In genomic region chr21:23574932-23575331, GRCh38 we compare ENCODE assay signal across 22 cellular contexts.
A peak's percentile ranks its signal among the peaks of the same experiment; 100 is the strongest.
DNase-seq lines count a peak whose midpoint lies in the region; ATAC-seq, FAIRE-seq and TF ChIP-seq lines count a peak whose summit lies in the region.
"Had no signal": no experiment of that assay in that cellular context is flagged by ENCODE, and none has a peak within 500 bp of the region (broad histone marks: within the 10 kb centered on the region; RNA-seq: fewer than 3 reads in every experiment).

No MANE protein-coding gene starts in this region.

- no peak overlapping the region for H2BK20ac ChIP-seq in H9 (ENCODE audit: low read depth, low read length, poor library complexity, severe bottlenecking)

- peaks cover 3 to 7% of the 10 kb centered on the region in 2 experiments; a peak in 3 of 4 replicates for H3K4me1 Mint-ChIP-seq in H9
- H3K4me1 Mint-ChIP-seq: IgD-negative memory B cell had no signal

- no peak overlapping the region for H3K23ac ChIP-seq in H9 (ENCODE audit: insufficient read length, low read depth, low read length)
- no peak overlapping the region for H3K23ac ChIP-seq in mesendoderm (ENCODE audit: low read length)

- H4K8ac ChIP-seq in H9 (replicated peaks; ENCODE audit: insufficient read length, low read depth, low read length) (no peak overlapping the region), mesendoderm (ENCODE audit: low read depth, low read length) (no peak overlapping the region)

- no peaks in the 10 kb centered on the region for H3K23me2 ChIP-seq in H9 (ENCODE audit: insufficient read length, low read depth, low read length, poor library complexity, severe bottlenecking)

- H2AK5ac ChIP-seq in H9 (ENCODE audit: insufficient read length, low read length) (no peak overlapping the region), mesendoderm (ENCODE audit: low read length) (no peak overlapping the region)

- no peak overlapping the region for H2BK12ac ChIP-seq in H9 (ENCODE audit: insufficient read length, low read depth, low read length)

- H3K36me3 ChIP-seq in mesendoderm (ENCODE audit: control insufficient read depth, insufficient read depth, low read length) = no peaks in the 10 kb centered on the region

- H2BK5ac ChIP-seq in H9 (ENCODE audit: insufficient read length, low read length) (no peak overlapping the region), mesendoderm (ENCODE audit: low read length) (no peak overlapping the region)

- H3K56ac ChIP-seq in H9 (ENCODE audit: insufficient read length, low read depth, low read length) (no peak overlapping the region), mesendoderm (ENCODE audit: low read length) (no peak overlapping the region)

- no peak overlapping the region for H4K5ac ChIP-seq in H9 (ENCODE audit: insufficient read length, low read depth, low read length)
- no peak overlapping the region for H4K5ac ChIP-seq in mesendoderm (ENCODE audit: low read length)

- H3K79me1 ChIP-seq in H9 (ENCODE audit: insufficient read depth, low read depth, low read length, poor library complexity, severe bottlenecking) (no peaks in the 10 kb centered on the region), mesendoderm (ENCODE audit: low read length) (no peaks in the 10 kb centered on the region)

- no peak overlapping the region for H3K4me2 ChIP-seq in H9 (ENCODE audit: insufficient read depth, insufficient read length, low read length)
- H3K4me2 ChIP-seq in mesendoderm (ENCODE audit: low read length) = no peak overlapping the region
- H3K4me2 ChIP-seq: A549 had no signal

- no CpG with 5 or more reads among the region's 9 CpGs for WGBS in H9 (ENCODE audit: extremely low coverage, insufficient read length, low lambda C conversion rate)
- WGBS in mesendoderm (ENCODE audit: extremely low coverage, insufficient coverage, low lambda C conversion rate) = no CpG with 5 or more reads among the region's 9 CpGs

- no peak overlapping the region for H4K91ac ChIP-seq in H9 (ENCODE audit: insufficient read length, low read depth, low read length)

- peaks cover 2 to 29% of the 10 kb centered on the region in 2 experiments; a peak in 4 of 5 replicates for H3K9me3 Mint-ChIP-seq in H9
- H3K9me3 Mint-ChIP-seq in activated naive CD4-positive, alpha-beta T cell treated with anti-CD3 and anti-CD28 coated beads, Interleukin-2, amount 50 U/mL, for 72 hours = no peaks in the 10 kb centered on the region
- H3K9me3 Mint-ChIP-seq: CD4-positive, alpha-beta T cell; IgD-negative memory B cell; T-helper 1 cell treated with Interleukin-12 subunit alpha and Interleukin-12 subunit beta and Interleukin-4 antibody, amounts not matched to agents 30 μg/mL and 1 μg/mL, for 36 hours had no signal

- FAIRE-seq in D721Med (lab: Jason Lieb, UNC) = no peak
- FAIRE-seq: A549, GM12891 had no signal

- no peaks in the 10 kb centered on the region for H3K27me3 ChIP-seq in H9 (ENCODE audit: insufficient read depth, low read length)
- H3K27me3 ChIP-seq in mesendoderm (ENCODE audit: insufficient read depth, low read length, poor library complexity) = no peaks in the 10 kb centered on the region

- in situ Hi-C loops in SK-MEL-5 (cut with HindIII; ENCODE audit: low pct_unique_long_range_greater_than_20kb, low sequenced_read_pairs) = no loop called here

- H3K9ac ChIP-seq in H9 (ENCODE audit: extremely low read depth, insufficient read length, low read length) (no peak overlapping the region), mesendoderm (ENCODE audit: low read length) (no peak overlapping the region)

- no peak overlapping the region for H2BK120ac ChIP-seq in H9 (ENCODE audit: low read depth, low read length, poor library complexity, severe bottlenecking)
- H2BK120ac ChIP-seq in mesendoderm (ENCODE audit: low read depth, low read length) = no peak overlapping the region

- no peaks in the 10 kb centered on the region for H3K9me3 ChIP-seq in H9 (ENCODE audit: control insufficient read depth, low read depth, low read length)
- H3K9me3 ChIP-seq: A549, Caco-2 had no signal

- H3T11ph ChIP-seq in H9 (ENCODE audit: low read length) = no peak overlapping the region

- H3K4ac ChIP-seq in H9 (ENCODE audit: low read depth, low read length) = no peak overlapping the region
- H3K4ac ChIP-seq in mesendoderm (ENCODE audit: low read depth, low read length) = no peak overlapping the region

- H3K4me1 ChIP-seq in H9 (ENCODE audit: insufficient read depth, low read length) = no peaks in the 10 kb centered on the region
- peaks cover 2% of the 10 kb centered on the region for H3K4me1 ChIP-seq in mesendoderm (ENCODE audit: control insufficient read depth, low read depth, low read length)
- H3K4me1 ChIP-seq: A549, Caco-2 had no signal

- no peak overlapping the region for H3K4me3 Mint-ChIP-seq in H9
- H3K4me3 Mint-ChIP-seq: CD4-positive, alpha-beta T cell; IgD-negative memory B cell; T-helper 1 cell treated with Interleukin-12 subunit alpha and Interleukin-12 subunit beta and Interleukin-4 antibody, amounts not matched to agents 30 μg/mL and 1 μg/mL, for 36 hours had no signal

- TF ChIP-seq CTCF in GM12865 (IDR thresholded peaks at IDR 0.05; ENCODE audit: insufficient read depth, low read depth, low read length, missing control alignments) = no peak
- peak; percentile 54 for TF ChIP-seq CTCF in H9 (conservative IDR thresholded peaks at IDR 0.05)
- no peak for TF ChIP-seq CTCF in D721Med (IDR thresholded peaks at IDR 0.05; ENCODE audit: insufficient read depth, missing control alignments)

- DNase-seq in GM12865 (ENCODE audit: low read depth) (peak; percentile 10), H9 (peak; percentile 55), SK-MEL-5 (ENCODE audit: low read depth, low spot score) (peak; percentile 21), mesendoderm (peak; percentile 65), D721Med (ENCODE audit: insufficient read length, low spot score) (no peak), SW480 (ENCODE audit: low spot score) (no peak)
- no peak for DNase-seq in activated naive CD4-positive, alpha-beta T cell treated with anti-CD3 and anti-CD28 coated beads, Interleukin-2, amount 50 U/mL, for 72 hours (ENCODE audit: low spot score in 2 of 2)
- DNase-seq: Caco-2; CD4-positive, alpha-beta T cell; DMS53; GDM1; NCI-H1417; NCI-H187; NCI-H446 treated with DMSO at 0.1 percent for 48 hours; NCI-H526 treated with DMSO at 0.1 percent for 48 hours; SIG-M5; T1000 had no signal

- H3K14ac ChIP-seq in H9 (ENCODE audit: insufficient read depth, low read length) = no peak overlapping the region

- H3K27ac ChIP-seq in H9 (ENCODE audit: insufficient read length, low read depth, low read length) (no peak overlapping the region), mesendoderm (ENCODE audit: low read depth, low read length) (no peak overlapping the region)
- H3K27ac ChIP-seq: A549 had no signal

- no peak for ATAC-seq in activated naive CD4-positive, alpha-beta T cell treated with anti-CD3 and anti-CD28 coated beads, Interleukin-2, amount 50 U/mL, for 72 hours
- ATAC-seq: A549, Panc1 had no signal

- H3K18ac ChIP-seq in H9 (ENCODE audit: insufficient read length, low read depth, low read length) (no peak overlapping the region), mesendoderm (ENCODE audit: low read length) (no peak overlapping the region)

- H2BK15ac ChIP-seq in H9 (ENCODE audit: low read depth, low read length) (no peak overlapping the region), mesendoderm (replicated peaks; ENCODE audit: low read depth) (no peak overlapping the region)

- H3K4me3 ChIP-seq in GM12865 (ENCODE audit: low read depth, low read length) (no peak overlapping the region), mesendoderm (ENCODE audit: low read length) (no peak overlapping the region)
- H3K4me3 ChIP-seq: A549 had no signal

- H3K27me3 Mint-ChIP-seq in H9 (ENCODE audit: low read depth) = no peaks in the 10 kb centered on the region; the same call in 1 of the 2 replicates
- H3K27me3 Mint-ChIP-seq: CD4-positive, alpha-beta T cell; IgD-negative memory B cell had no signal

- no peak overlapping the region for H3K27ac Mint-ChIP-seq in H9
- H3K27ac Mint-ChIP-seq in activated naive CD4-positive, alpha-beta T cell treated with anti-CD3 and anti-CD28 coated beads, Interleukin-2, amount 50 U/mL, for 72 hours = no peak overlapping the region
- H3K27ac Mint-ChIP-seq: CD4-positive, alpha-beta T cell; IgD-negative memory B cell; T-helper 1 cell treated with Interleukin-12 subunit alpha and Interleukin-12 subunit beta and Interleukin-4 antibody, amounts not matched to agents 30 μg/mL and 1 μg/mL, for 36 hours had no signal

- no peaks in the 10 kb centered on the region; a peak in 1 of 7 replicates for H3K36me3 Mint-ChIP-seq in H9 (ENCODE audit: insufficient read depth in 1 of 3, low read depth in 3 of 3)
- H3K36me3 Mint-ChIP-seq in activated naive CD4-positive, alpha-beta T cell treated with anti-CD3 and anti-CD28 coated beads, Interleukin-2, amount 50 U/mL, for 72 hours = no peaks in the 10 kb centered on the region
- H3K36me3 Mint-ChIP-seq: IgD-negative memory B cell had no signal

- H4K20me1 ChIP-seq in H9 (ENCODE audit: control insufficient read depth, insufficient read depth, insufficient read length) = no peaks in the 10 kb centered on the region

- H3K79me2 ChIP-seq in H9 (ENCODE audit: insufficient read depth, low read length) = no peaks in the 10 kb centered on the region
- no peaks in the 10 kb centered on the region for H3K79me2 ChIP-seq in mesendoderm (ENCODE audit: control insufficient read depth, insufficient read depth, low read length)

- no peak overlapping the region for H2AFZ ChIP-seq in H9 (ENCODE audit: low read length)

Comparison
In these comparisons a context has a peak if more than half of its experiments do, and no peak if none do; other contexts are left out.
1. DNase-seq: peak in GM12865 (single experiment), H9 (single experiment), SK-MEL-5 (single experiment) and mesendoderm (single experiment); none in activated naive CD4-positive, alpha-beta T cell treated with anti-CD3 and anti-CD28 coated beads, Interleukin-2, amount 50 U/mL, for 72 hours (0 of 2), D721Med (single experiment) and SW480 (single experiment).